Comparison of ENCODE assay signal across 1 cellular context in genomic region chr7:78279035-78279434, GRCh38.
TF ChIP-seq lines count a peak whose summit lies in the region.

No MANE protein-coding gene starts in this region.

TF ChIP-seq in WTC11, 78 proteins besides CTCF, POLR2A, EP300 and RAD21 (continued from another document):
- TF ChIP-seq IRF1 (CRISPR knock-in tag; IDR thresholded peaks at IDR 0.05) (no peak), TCF7 (CRISPR knock-in tag; IDR thresholded peaks at IDR 0.05; ENCODE audit: low read depth) (no peak), ZNF317 (CRISPR knock-in tag; IDR thresholded peaks at IDR 0.05; ENCODE audit: borderline replicate concordance, low read depth) (no peak), GRHL2 (CRISPR knock-in tag; IDR thresholded peaks at IDR 0.05; ENCODE audit: insufficient replicate concordance, severe bottlenecking) (no peak), ESRRA (CRISPR knock-in tag; IDR thresholded peaks at IDR 0.05; ENCODE audit: borderline replicate concordance) (no peak), USF1 (CRISPR knock-in tag; IDR thresholded peaks at IDR 0.05) (no peak), OVOL2 (CRISPR knock-in tag; IDR thresholded peaks at IDR 0.05; ENCODE audit: borderline replicate concordance) (no peak)
